Comparison of ENCODE assay signal across 8 cellular contexts in the genomic region with DNA sequence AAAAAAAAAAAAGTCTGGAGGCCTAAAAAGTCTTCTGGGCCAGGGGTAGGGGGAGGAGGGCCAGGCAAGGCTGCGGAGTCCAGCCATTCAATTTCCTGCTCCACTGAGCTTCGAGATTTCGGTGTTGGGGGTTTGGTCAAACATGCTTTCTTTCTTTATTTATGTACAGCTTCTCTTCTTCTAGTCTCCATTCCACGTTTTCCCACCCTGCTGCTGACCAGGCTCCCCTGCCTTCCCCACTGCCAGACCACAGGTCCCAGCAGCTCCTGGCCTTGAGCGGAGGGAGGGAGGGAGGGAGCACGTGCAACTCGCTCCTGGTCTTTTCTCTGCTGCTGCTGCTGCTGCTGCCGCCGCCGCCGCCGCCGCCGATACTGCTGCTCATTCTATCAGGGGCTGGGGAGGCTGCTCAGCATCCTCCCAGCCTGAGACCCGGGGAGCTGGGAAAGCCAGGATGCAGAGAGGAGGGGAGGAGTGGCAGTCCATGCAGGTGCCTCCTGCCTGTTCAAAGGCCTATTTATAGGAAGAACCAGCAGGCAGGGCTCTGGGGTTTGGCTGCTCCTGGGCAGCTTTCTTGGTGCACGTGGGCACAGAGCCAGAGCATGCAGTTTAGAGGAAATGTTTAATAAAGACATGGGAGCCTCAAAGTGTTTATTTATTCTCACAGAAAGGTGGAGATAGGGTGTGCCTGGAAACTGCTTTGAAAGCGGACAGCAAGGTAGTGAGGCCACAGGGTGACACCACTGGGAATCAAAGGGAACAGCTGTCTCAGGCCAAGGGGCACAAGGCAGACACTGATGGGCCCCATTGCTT. TPM values are rescaled to one million over a fixed set of nuclear protein-coding genes. Genes with fewer than 3 reads are reported as not detected.
DNase-seq lines count a peak whose midpoint lies in the region; ATAC-seq and TF ChIP-seq lines count a peak whose summit lies in the region.

No MANE protein-coding gene starts in this region.

- peaks cover 10% of the 10 kb centered on the region for H3K4me1 Mint-ChIP-seq in activated naive CD4-positive, alpha-beta T cell treated with anti-CD3 and anti-CD28 coated beads for 36 hours (ENCODE audit: low read depth)

- H3K27me3 ChIP-seq in body of pancreas = peaks cover 0 to 3% of the 10 kb centered on the region in 2 donors
- peaks cover 0 to 1% (median 0%) of the 10 kb centered on the region in 4 donors for H3K27me3 ChIP-seq in liver (ENCODE audit: control insufficient read depth in 4 of 4, insufficient read depth in 4 of 4, low read length in 3 of 4)
- no peaks in the 10 kb centered on the region for H3K27me3 ChIP-seq in uterus

- TF ChIP-seq RAD21 in liver (IDR thresholded peaks at IDR 0.05) = peak in 1 of 2 donors; percentile 38

- H3K9ac ChIP-seq in liver (ENCODE audit: low read depth in 1 of 2, low read length in 2 of 2) = no peak overlapping the region

- TF ChIP-seq POLR2A in body of pancreas (IDR thresholded peaks at IDR 0.05) (no peak), uterus (IDR thresholded peaks at IDR 0.05) (no peak)

- no peaks in the 10 kb centered on the region for H3K9me3 Mint-ChIP-seq in activated naive CD4-positive, alpha-beta T cell treated with anti-CD3 and anti-CD28 coated beads for 36 hours
- H3K9me3 Mint-ChIP-seq in activated naive CD4-positive, alpha-beta T cell treated with anti-CD3 and anti-CD28 coated beads, Interleukin-2, amount 50 U/mL, for 72 hours = no peaks in the 10 kb centered on the region

- CTCF ChIA-PET in activated naive CD4-positive, alpha-beta T cell treated with anti-CD3 and anti-CD28 coated beads for 36 hours (lab: Charles Lee) = interaction anchor here (0.6 kb wide), 1 partner anchor 8 kb away, joined by 9 read pairs; no protein-coding TSS in a partner anchor

- H3K36me3 ChIP-seq in body of pancreas (replicated peaks in 1 of 2; ENCODE audit: insufficient read depth in 1 of 2, low read depth in 2 of 2) (no peaks in the 10 kb centered on the region), liver (ENCODE audit: control insufficient read depth in 4 of 4, insufficient read depth in 3 of 4, low read depth in 1 of 4, low read length in 3 of 4) (no peaks in the 10 kb centered on the region), uterus (no peaks in the 10 kb centered on the region)

- H3K4me3 Mint-ChIP-seq in activated naive CD4-positive, alpha-beta T cell treated with anti-CD3 and anti-CD28 coated beads for 36 hours = peak overlapping the region; percentile 45

- WGBS in body of pancreas, 2 donors = 5 to 8% methylated on average over 13 to 17 of the region's 17 CpGs
- WGBS in liver = 11% methylated on average over 17 of the region's 17 CpGs

- no peak overlapping the region for H3K27ac Mint-ChIP-seq in activated naive CD4-positive, alpha-beta T cell treated with anti-CD3 and anti-CD28 coated beads for 36 hours
- no peak overlapping the region for H3K27ac Mint-ChIP-seq in activated naive CD4-positive, alpha-beta T cell treated with anti-CD3 and anti-CD28 coated beads, Interleukin-2, amount 50 U/mL, for 72 hours

- H3K4me3 ChIP-seq in body of pancreas = no peak overlapping the region
- H3K4me3 ChIP-seq in liver (ENCODE audit: low read depth in 1 of 3, low read length in 3 of 3) = peak overlapping the region in 1 of 3 donors; percentile 47
- peak overlapping the region in 1 of 2 donors; percentile 33 for H3K4me3 ChIP-seq in uterus

- DNase-seq in activated naive CD4-positive, alpha-beta T cell treated with anti-CD3 and anti-CD28 coated beads for 36 hours = no peak
- no peak for DNase-seq in activated naive CD4-positive, alpha-beta T cell treated with anti-CD3 and anti-CD28 coated beads, Interleukin-2, amount 50 U/mL, for 72 hours (ENCODE audit: low spot score in 2 of 2)
- peak; percentile 68 to 80 (median 78) for DNase-seq in body of pancreas
- DNase-seq in uterus = peak in 1 of 2 donors; percentile 53
- DNase-seq in 8988T = no peak
- no peak for DNase-seq in SIG-M5 (lab: John Stamatoyannopoulos, UW)

- peaks cover 39% of the 10 kb centered on the region for H3K27me3 Mint-ChIP-seq in activated naive CD4-positive, alpha-beta T cell treated with anti-CD3 and anti-CD28 coated beads for 36 hours (ENCODE audit: low read depth)

- H3K9me3 ChIP-seq in body of pancreas = no peaks in the 10 kb centered on the region
- no peaks in the 10 kb centered on the region for H3K9me3 ChIP-seq in liver (ENCODE audit: control insufficient read depth in 4 of 4, low read length in 3 of 4)
- no peaks in the 10 kb centered on the region for H3K9me3 ChIP-seq in uterus

- TF ChIP-seq CTCF in body of pancreas (IDR thresholded peaks at IDR 0.05) = no peak
- no peak for TF ChIP-seq CTCF in liver (IDR thresholded peaks at IDR 0.05; ENCODE audit: low read depth, low read length, missing input control)
- no peak for TF ChIP-seq CTCF in uterus (IDR thresholded peaks at IDR 0.05)

- H3K27ac ChIP-seq in body of pancreas (peak overlapping the region; percentile 65 to 86 (median 82)), liver (ENCODE audit: low read depth in 1 of 2, low read length in 2 of 2) (peak overlapping the region; percentile 5 to 60), uterus (peak overlapping the region; percentile 82 to 94)

- H3K4me1 ChIP-seq in body of pancreas = peaks cover 31% of the 10 kb centered on the region
- H3K4me1 ChIP-seq in liver (ENCODE audit: control insufficient read depth in 4 of 4, insufficient read depth in 4 of 4, low read length in 3 of 4) = peaks cover 0 to 18% (median 6%) of the 10 kb centered on the region in 4 donors
- peaks cover 5 to 11% of the 10 kb centered on the region in 2 donors for H3K4me1 ChIP-seq in uterus

- no peak for ATAC-seq in activated naive CD4-positive, alpha-beta T cell treated with anti-CD3 and anti-CD28 coated beads, Interleukin-2, amount 50 U/mL, for 72 hours
- peak; percentile 66 for ATAC-seq in body of pancreas
- no peak for ATAC-seq in GM18868 (IDR thresholded peaks at IDR 0.05; ENCODE audit: unreplicated experiment)

- H3K36me3 Mint-ChIP-seq in activated naive CD4-positive, alpha-beta T cell treated with anti-CD3 and anti-CD28 coated beads for 36 hours (ENCODE audit: low read depth) = no peaks in the 10 kb centered on the region
- H3K36me3 Mint-ChIP-seq in activated naive CD4-positive, alpha-beta T cell treated with anti-CD3 and anti-CD28 coated beads, Interleukin-2, amount 50 U/mL, for 72 hours = no peaks in the 10 kb centered on the region

- intact Hi-C loops in activated naive CD4-positive, alpha-beta T cell treated with anti-CD3 and anti-CD28 coated beads for 36 hours (cut with micrococcal nuclease) = no loop called here
- intact Hi-C loops in body of pancreas (cut with DNase I) = loop anchor here (10.0 kb wide), 1 partner anchor 83 kb away; no protein-coding TSS in a partner anchor
- intact Hi-C loops in uterus (cut with DNase I; ENCODE audit: low total_unique reads) = no loop called here

TF ChIP-seq in liver, 16 proteins besides CTCF, POLR2A, EP300 and RAD21:
- no peak for TF ChIP-seq FOXA1 (IDR thresholded peaks at IDR 0.05)
- TF ChIP-seq, protein P1, sequence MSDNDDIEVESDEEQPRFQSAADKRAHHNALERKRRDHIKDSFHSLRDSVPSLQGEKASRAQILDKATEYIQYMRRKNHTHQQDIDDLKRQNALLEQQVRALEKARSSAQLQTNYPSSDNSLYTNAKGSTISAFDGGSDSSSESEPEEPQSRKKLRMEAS (IDR thresholded peaks at IDR 0.05) = peak; percentile 57
- no peak for TF ChIP-seq EGR1 (IDR thresholded peaks at IDR 0.05; ENCODE audit: low read depth in 2 of 2)

RNA-seq across cellular contexts. Expression of gene ZFHX3, which starts 23.4 kb away (rescaled TPM):
- total RNA-seq in activated naive CD4-positive, alpha-beta T cell treated with anti-CD3 and anti-CD28 coated beads for 36 hours = under 1 TPM; 0.44 to 0.72 TPM
- 1 to 10 TPM in 1 of 2 donors, under 1 TPM in 1; 0.07 to 1.7 TPM for total RNA-seq in activated naive CD4-positive, alpha-beta T cell treated with anti-CD3 and anti-CD28 coated beads, Interleukin-2, amount 50 U/mL, for 72 hours
- total RNA-seq in body of pancreas (10 to 100 TPM; 22.4 to 24.6 TPM), liver (1 to 10 TPM; 3.5 to 5.9 TPM), uterus (10 to 100 TPM in 3 of 4 donors, 1 to 10 TPM in 1; 9.1 to 34.0 (median 12.0) TPM)
- polyA plus RNA-seq in liver = 1 to 10 TPM; 1.5 to 2.5 TPM

Comparison
In these comparisons a context has a peak if more than half of its experiments do, and no peak if none do; other contexts are left out.
1. DNase-seq: peak in body of pancreas (4 of 4); none in activated naive CD4-positive, alpha-beta T cell treated with anti-CD3 and anti-CD28 coated beads for 36 hours (single experiment), activated naive CD4-positive, alpha-beta T cell treated with anti-CD3 and anti-CD28 coated beads, Interleukin-2, amount 50 U/mL, for 72 hours (0 of 2), 8988T (single experiment) and SIG-M5 (single experiment).
2. H3K27ac ChIP-seq: peak in every context shown above with its lines; median percentile 88 in uterus; 82 in body of pancreas; 32 in liver.